ENCODE assay signal across 8 cellular contexts in the genomic region with DNA sequence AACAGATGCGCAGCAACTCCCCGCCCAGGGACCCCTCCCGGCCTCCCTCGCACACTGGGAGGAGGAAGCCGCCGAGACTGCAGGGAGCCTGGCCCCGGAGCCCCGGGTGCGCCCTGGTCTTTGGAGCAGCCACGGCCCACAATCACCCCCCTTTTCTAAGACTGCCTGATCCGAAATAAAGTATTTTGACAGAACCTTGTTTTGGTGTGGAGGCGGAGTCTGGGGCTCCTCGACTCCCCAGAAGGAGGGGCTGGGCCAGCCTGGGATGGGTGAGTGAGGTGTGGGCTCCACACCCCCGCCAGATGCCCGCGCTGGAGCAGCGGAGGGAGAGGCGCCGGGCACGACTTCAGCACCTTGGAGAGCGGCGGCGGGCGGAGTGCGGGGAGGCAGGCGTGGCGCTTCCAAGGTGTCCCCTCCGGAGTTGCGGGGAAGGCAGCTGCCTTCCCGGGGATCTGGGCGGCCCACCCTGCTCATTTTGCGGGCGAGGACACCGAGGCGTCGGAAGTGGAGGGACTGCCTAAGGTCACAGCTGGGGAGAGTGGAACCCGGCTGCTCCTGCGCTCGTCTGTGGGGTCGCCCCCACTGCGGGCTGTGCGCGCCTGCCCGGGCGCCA. TPM values are rescaled to one million over a fixed set of nuclear protein-coding genes. Genes with fewer than 3 reads are reported as not detected.
DNase-seq lines count a peak whose midpoint lies in the region; ATAC-seq and TF ChIP-seq lines count a peak whose summit lies in the region.

No MANE protein-coding gene starts in this region.

- peaks cover 4% of the 10 kb centered on the region for H3K4me1 Mint-ChIP-seq in activated CD8-positive, alpha-beta memory T cell treated with anti-CD3 and anti-CD28 coated beads, Interleukin-2, amount 10 ng/mL, durations not matched to agents 7 days and 5 days

- H3K4me3 ChIP-seq in fibroblast of pulmonary artery (replicated peaks; ENCODE audit: low read depth, low read length), result no peak overlapping the region
- H3K4me3 ChIP-seq in OCI-LY7 (ENCODE audit: low read depth, low read length, poor library complexity, severe bottlenecking), result no peak overlapping the region

- H3K4me3 Mint-ChIP-seq in activated CD8-positive, alpha-beta memory T cell treated with anti-CD3 and anti-CD28 coated beads, Interleukin-2, amount 10 ng/mL, durations not matched to agents 7 days and 5 days, result no peak overlapping the region

- ATAC-seq in activated CD8-positive, alpha-beta memory T cell treated with anti-CD3 and anti-CD28 coated beads, Interleukin-2, amount 10 ng/mL, durations not matched to agents 7 days and 5 days, result peak; percentile 87
- ATAC-seq in HG02610 (IDR thresholded peaks at IDR 0.05; ENCODE audit: unreplicated experiment) (no peak), GM18519 (IDR thresholded peaks at IDR 0.05; ENCODE audit: low FRiP score, unreplicated experiment) (no peak)

- no peak for TF ChIP-seq CTCF in fibroblast of pulmonary artery (IDR thresholded peaks at IDR 0.05; ENCODE audit: low read length, missing control alignments)
- no peak for TF ChIP-seq CTCF in OCI-LY7 (conservative IDR thresholded peaks at IDR 0.05; ENCODE audit: low read length)

- peak; percentile 77 for DNase-seq in D341Med (ENCODE audit: low spot score)
- peak; percentile 57 for DNase-seq in NCI-H2171 (lab: John Stamatoyannopoulos, UW)
- peak; percentile 75 for DNase-seq in activated CD8-positive, alpha-beta memory T cell treated with anti-CD3 and anti-CD28 coated beads, Interleukin-2, amount 10 ng/mL, durations not matched to agents 7 days and 5 days
- DNase-seq in fibroblast of pulmonary artery (ENCODE audit: low read depth), result peak; percentile 32
- peak; percentile 91 for DNase-seq in posterior vena cava (ENCODE audit: low spot score)
- DNase-seq in OCI-LY7 (ENCODE audit: low spot score), result no peak

- H3K9me2 ChIP-seq in OCI-LY7 (ENCODE audit: insufficient read depth, low read length), result no peaks in the 10 kb centered on the region

- H3K4me2 ChIP-seq in OCI-LY7 (ENCODE audit: low read length), result no peak overlapping the region

- BruUV-seq in OCI-LY7 (replicated peaks; lab: Mats Ljungman, UMichigan), result no TSS peak

- peaks cover 3% of the 10 kb centered on the region for H3K36me3 Mint-ChIP-seq in activated CD8-positive, alpha-beta memory T cell treated with anti-CD3 and anti-CD28 coated beads, Interleukin-2, amount 10 ng/mL, durations not matched to agents 7 days and 5 days

- no peak overlapping the region for H3K27ac Mint-ChIP-seq in activated CD8-positive, alpha-beta memory T cell treated with anti-CD3 and anti-CD28 coated beads, Interleukin-2, amount 10 ng/mL, durations not matched to agents 7 days and 5 days

- H3K79me2 ChIP-seq in OCI-LY7 (ENCODE audit: insufficient read depth, low read depth, low read length), result no peaks in the 10 kb centered on the region

- H3K27ac ChIP-seq in OCI-LY7 (ENCODE audit: low read depth, low read length, poor library complexity, severe bottlenecking), result no peak overlapping the region

- no peak overlapping the region for H2AFZ ChIP-seq in OCI-LY7 (ENCODE audit: low read length)

- no peaks in the 10 kb centered on the region for H4K20me1 ChIP-seq in OCI-LY7 (ENCODE audit: insufficient read depth, low read length)

- intact Hi-C loops in posterior vena cava (cut with DNase I) (no loop called here), OCI-LY7 (cut with micrococcal nuclease; ENCODE audit: unreplicated experiment) (no loop called here)

- CTCF ChIA-PET in activated CD8-positive, alpha-beta memory T cell treated with anti-CD3 and anti-CD28 coated beads, Interleukin-2, amount 10 ng/mL, durations not matched to agents 7 days and 5 days (lab: Charles Lee), result interaction anchor here (1.9 kb wide), 1 partner anchor 32 kb away, joined by 8 read pairs; no protein-coding TSS in a partner anchor
- CTCF ChIA-PET in OCI-LY7 (lab: Charles Lee; ENCODE audit: unreplicated experiment), result no interaction called here

- H3K27me3 Mint-ChIP-seq in activated CD8-positive, alpha-beta memory T cell treated with anti-CD3 and anti-CD28 coated beads, Interleukin-2, amount 10 ng/mL, durations not matched to agents 7 days and 5 days, result peaks cover 3% of the 10 kb centered on the region

- H3K9me3 Mint-ChIP-seq in activated CD8-positive, alpha-beta memory T cell treated with anti-CD3 and anti-CD28 coated beads, Interleukin-2, amount 10 ng/mL, durations not matched to agents 7 days and 5 days (ENCODE audit: low read depth), result no peaks in the 10 kb centered on the region

- H3K36me3 ChIP-seq in OCI-LY7 (ENCODE audit: insufficient read depth, low read length), result no peaks in the 10 kb centered on the region

- H3K9me3 ChIP-seq in OCI-LY7 (ENCODE audit: low read length), result no peaks in the 10 kb centered on the region

- POLR2A ChIA-PET in OCI-LY7 (lab: Charles Lee), result no interaction called here

- no peaks in the 10 kb centered on the region for H3K4me1 ChIP-seq in OCI-LY7 (ENCODE audit: insufficient read depth, low read length, poor library complexity, severe bottlenecking)

RNA-seq across cellular contexts. Expression of gene SIRT6, which starts 9.4 kb away (rescaled TPM):
- total RNA-seq in activated CD8-positive, alpha-beta memory T cell treated with anti-CD3 and anti-CD28 coated beads, Interleukin-2, amount 10 ng/mL, durations not matched to agents 7 days and 5 days, result 10 to 100 TPM; 37.5 to 37.8 TPM
- total RNA-seq in posterior vena cava (10 to 100 TPM; 16.4 to 18.4 TPM), OCI-LY7 (2022) (45.3 and 46.2 TPM in 2 replicates)
- total RNA-seq in OCI-LY7 (2014; rRNA removed; shearing (Covaris generic)), result 29.1 and 31.7 TPM in 2 replicates

RNA-seq across cellular contexts. Expression of gene ANKRD24, which starts 9.5 kb away (rescaled TPM):
- total RNA-seq in activated CD8-positive, alpha-beta memory T cell treated with anti-CD3 and anti-CD28 coated beads, Interleukin-2, amount 10 ng/mL, durations not matched to agents 7 days and 5 days, result 1 to 10 TPM in 1 of 2 experiments, under 1 TPM in 1; 0.82 to 1.4 TPM
- total RNA-seq in posterior vena cava, result under 1 TPM; 0.69 to 1.00 TPM
- 1.7 and 2.8 TPM in 2 replicates for total RNA-seq in OCI-LY7 (2014; rRNA removed; shearing (Covaris generic))
- 4.4 and 4.8 TPM in 2 replicates for total RNA-seq in OCI-LY7 (2022)

RNA-seq across cellular contexts. Expression of gene CREB3L3, which starts 19.5 kb away (rescaled TPM):
- under 1 TPM in 1 of 2 experiments, not detected in 1; 0.75 TPM for total RNA-seq in activated CD8-positive, alpha-beta memory T cell treated with anti-CD3 and anti-CD28 coated beads, Interleukin-2, amount 10 ng/mL, durations not matched to agents 7 days and 5 days
- total RNA-seq in posterior vena cava (not detected), OCI-LY7 (2022) (not detected in 2 replicates)
- total RNA-seq in OCI-LY7 (2014; rRNA removed; shearing (Covaris generic)), result 0.08 and 0.09 TPM in 2 replicates

RNA-seq across cellular contexts. Expression of gene MAP2K2, which starts 49.0 kb away (rescaled TPM):
- 100 to 1,000 TPM; 201 to 238 TPM for total RNA-seq in activated CD8-positive, alpha-beta memory T cell treated with anti-CD3 and anti-CD28 coated beads, Interleukin-2, amount 10 ng/mL, durations not matched to agents 7 days and 5 days
- total RNA-seq in posterior vena cava, result 10 to 100 TPM; 82.8 to 88.4 TPM
- total RNA-seq in OCI-LY7 (2014; rRNA removed; shearing (Covaris generic)), result 84.7 and 105 TPM in 2 replicates
- total RNA-seq in OCI-LY7 (2022), result 116 and 120 TPM in 2 replicates

RNA-seq across cellular contexts. Expression of gene EBI3, which starts 56.4 kb away (rescaled TPM):
- total RNA-seq in activated CD8-positive, alpha-beta memory T cell treated with anti-CD3 and anti-CD28 coated beads, Interleukin-2, amount 10 ng/mL, durations not matched to agents 7 days and 5 days, result 10 to 100 TPM in 1 of 2 experiments, 1 to 10 TPM in 1; 2.6 to 14.7 TPM
- total RNA-seq in posterior vena cava (1 to 10 TPM; 2.0 to 4.6 TPM), OCI-LY7 (2022) (not detected in 2 replicates)
- total RNA-seq in OCI-LY7 (2014; rRNA removed; shearing (Covaris generic)), result not detected in 2 replicates
